ENCODE assay signal across 30 cellular contexts in the genomic region with DNA sequence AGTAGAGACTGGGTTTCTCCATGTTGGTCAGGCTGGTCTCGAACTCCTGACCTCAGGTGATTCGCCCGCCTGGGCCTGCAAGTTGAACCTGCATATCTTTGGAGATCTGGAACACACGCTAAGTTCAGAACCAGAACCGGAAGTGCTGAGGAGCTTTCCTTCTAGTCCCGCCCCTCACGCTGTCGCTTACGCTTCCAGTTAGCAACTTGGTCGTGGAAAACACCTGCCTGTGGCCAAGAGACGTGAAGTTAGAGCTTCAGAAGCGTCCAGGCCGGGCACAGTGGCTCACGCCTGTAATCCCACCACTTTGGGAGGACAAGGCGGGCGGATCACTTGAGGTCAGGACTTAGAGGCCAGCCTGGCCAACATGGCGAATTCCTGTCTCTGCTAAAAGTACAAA. TPM values are rescaled to one million over a fixed set of nuclear protein-coding genes. Genes with fewer than 3 reads are reported as not detected.
"Had no signal": no experiment of that assay in that cellular context is flagged by ENCODE, and none has a peak within 500 bp of the region (broad histone marks: within the 10 kb centered on the region; RNA-seq: fewer than 3 reads in every experiment).

No MANE protein-coding gene starts in this region.

- H3K27me3 ChIP-seq: stomach, suprapubic skin, testis, thyroid gland, tibial artery, tibial nerve, transverse colon, upper lobe of left lung, upper lobe of right lung, uterus, vagina had no signal

- H3K27ac Mint-ChIP-seq: stimulated activated effector memory CD8-positive, alpha-beta T cell treated with anti-CD3 and anti-CD28 coated beads, Interleukin-12 subunit alpha, Interleukin-12 subunit beta, amount 100 ng/mL, for 72 hours; stimulated activated memory B cell treated with anti-CD40 and anti-IgM and Interleukin-4, amounts not matched to agents 10 μg/mL and 1 μg/mL and 100 μg/mL, for 72 hours; stimulated activated naive B cell treated with anti-CD40 and anti-IgM and Interleukin-4, amounts not matched to agents 10 μg/mL and 1 μg/mL and 100 μg/mL, for 72 hours; stimulated activated naive CD8-positive, alpha-beta T cell treated with anti-CD3 and anti-CD28 coated beads, Interleukin-15, amount 100 ng/mL, for 72 hours; stimulated activated naive CD8-positive, alpha-beta T cell treated with anti-CD3 and anti-CD28 coated beads, Interleukin-15, Interleukin-2, amounts not matched to agents 100 ng/mL and 50 ng/mL, for 24 hours; type B pancreatic cell had no signal

- H3K9me3 ChIP-seq: stomach, suprapubic skin, testis, thoracic aorta, thyroid gland, tibial artery, tibial nerve, transverse colon, upper lobe of left lung, upper lobe of right lung, uterus, vagina had no signal

- H3K4me3 Mint-ChIP-seq: stimulated activated effector memory CD8-positive, alpha-beta T cell treated with anti-CD3 and anti-CD28 coated beads, Interleukin-12 subunit alpha, Interleukin-12 subunit beta, amount 100 ng/mL, for 72 hours; stimulated activated memory B cell treated with anti-CD40 and anti-IgM and Interleukin-4, amounts not matched to agents 10 μg/mL and 1 μg/mL and 100 μg/mL, for 72 hours; stimulated activated naive B cell treated with anti-CD40 and anti-IgM and Interleukin-4, amounts not matched to agents 10 μg/mL and 1 μg/mL and 100 μg/mL, for 72 hours; stimulated activated naive CD8-positive, alpha-beta T cell treated with anti-CD3 and anti-CD28 coated beads, Interleukin-15, amount 100 ng/mL, for 72 hours; stimulated activated naive CD8-positive, alpha-beta T cell treated with anti-CD3 and anti-CD28 coated beads, Interleukin-15, Interleukin-2, amounts not matched to agents 100 ng/mL and 50 ng/mL, for 24 hours; type B pancreatic cell had no signal

- H3K4me1 ChIP-seq: thyroid gland, uterus had no signal

- H3K36me3 ChIP-seq: stomach, suprapubic skin, thoracic aorta, thyroid gland, tibial artery, tibial nerve, transverse colon, upper lobe of left lung, upper lobe of right lung, uterus, vagina had no signal

- DNase-seq: stimulated activated CD4-positive, alpha-beta T cell treated with anti-CD3 and anti-CD28 coated beads, Interleukin-2, amount 100 ng/mL, for 48 hours; stimulated activated CD4-positive, alpha-beta T cell treated with anti-CD3 and anti-CD28 coated beads, Interleukin-4, amount 100 ng/mL, for 1 hour; stimulated activated CD4-positive, alpha-beta T cell treated with anti-CD3 and anti-CD28 coated beads, Interleukin-4, amount 100 ng/mL, for 24 hours; stimulated activated CD4-positive, alpha-beta T cell treated with anti-CD3 and anti-CD28 coated beads, Interleukin-4, amount 100 ng/mL, for 4 hours; stimulated activated CD8-positive, alpha-beta memory T cell treated with anti-CD3 and anti-CD28 coated beads, Interleukin-4, amount 100 ng/mL, for 48 hours; stimulated activated naive B cell treated with anti-CD40 and anti-IgM and Interleukin-4, amounts not matched to agents 10 μg/mL and 1 μg/mL and 100 μg/mL, for 72 hours; stimulated activated naive CD4-positive, alpha-beta T cell; stimulated activated naive CD4-positive, alpha-beta T cell treated with Interleukin-2 at 50 U/mL for 16 hours; stimulated activated naive CD8-positive, alpha-beta T cell treated with anti-CD3 and anti-CD28 coated beads, Interleukin-15, amount 100 ng/mL, for 72 hours; stimulated activated naive CD8-positive, alpha-beta T cell treated with anti-CD3 and anti-CD28 coated beads, Interleukin-15, Interleukin-2, amounts not matched to agents 100 U/mL and 50 U/mL, for 24 hours; stomach; substantia nigra; testis; thyroid gland; transverse colon; trophoblast cell; upper lobe of left lung; upper lobe of right lung; uterus had no signal

- H3K4me3 ChIP-seq: stomach, suprapubic skin, thoracic aorta, thyroid gland, tibial artery, tibial nerve, transverse colon, upper lobe of left lung, upper lobe of right lung, uterus, vagina had no signal

- H3K36me3 Mint-ChIP-seq: stimulated activated effector memory CD8-positive, alpha-beta T cell treated with anti-CD3 and anti-CD28 coated beads, Interleukin-12 subunit alpha, Interleukin-12 subunit beta, amount 100 ng/mL, for 72 hours; stimulated activated memory B cell treated with anti-CD40 and anti-IgM and Interleukin-4, amounts not matched to agents 10 μg/mL and 1 μg/mL and 100 μg/mL, for 72 hours; type B pancreatic cell had no signal

- H3K27ac ChIP-seq: stomach, suprapubic skin, testis, thoracic aorta, thyroid gland, tibial artery, tibial nerve, transverse colon, upper lobe of left lung, upper lobe of right lung, uterus, vagina had no signal

- H3K9me3 Mint-ChIP-seq: stimulated activated effector memory CD8-positive, alpha-beta T cell treated with anti-CD3 and anti-CD28 coated beads, Interleukin-12 subunit alpha, Interleukin-12 subunit beta, amount 100 ng/mL, for 72 hours; stimulated activated memory B cell treated with anti-CD40 and anti-IgM and Interleukin-4, amounts not matched to agents 10 μg/mL and 1 μg/mL and 100 μg/mL, for 72 hours; stimulated activated naive B cell treated with anti-CD40 and anti-IgM and Interleukin-4, amounts not matched to agents 10 μg/mL and 1 μg/mL and 100 μg/mL, for 72 hours; stimulated activated naive CD8-positive, alpha-beta T cell treated with anti-CD3 and anti-CD28 coated beads, Interleukin-15, amount 100 ng/mL, for 72 hours; stimulated activated naive CD8-positive, alpha-beta T cell treated with anti-CD3 and anti-CD28 coated beads, Interleukin-15, Interleukin-2, amounts not matched to agents 100 ng/mL and 50 ng/mL, for 24 hours; type B pancreatic cell had no signal

- H3K4me1 Mint-ChIP-seq: stimulated activated effector memory CD8-positive, alpha-beta T cell treated with anti-CD3 and anti-CD28 coated beads, Interleukin-12 subunit alpha, Interleukin-12 subunit beta, amount 100 ng/mL, for 72 hours had no signal

- H3K27me3 Mint-ChIP-seq: stimulated activated memory B cell treated with anti-CD40 and anti-IgM and Interleukin-4, amounts not matched to agents 10 μg/mL and 1 μg/mL and 100 μg/mL, for 72 hours; stimulated activated naive B cell treated with anti-CD40 and anti-IgM and Interleukin-4, amounts not matched to agents 10 μg/mL and 1 μg/mL and 100 μg/mL, for 72 hours; stimulated activated naive CD8-positive, alpha-beta T cell treated with anti-CD3 and anti-CD28 coated beads, Interleukin-15, amount 100 ng/mL, for 72 hours; stimulated activated naive CD8-positive, alpha-beta T cell treated with anti-CD3 and anti-CD28 coated beads, Interleukin-15, Interleukin-2, amounts not matched to agents 100 ng/mL and 50 ng/mL, for 24 hours; type B pancreatic cell had no signal

RNA-seq across cellular contexts. Expression of a gene that starts 18.6 kb away (rescaled TPM):
- total RNA-seq: subcutaneous adipose tissue, suprapubic skin, thyroid gland, transverse colon, upper lobe of left lung, upper lobe of right lung, ureter, vagina had no signal
